Comparison of ENCODE assay signal across 19 cellular contexts in the genomic region with DNA sequence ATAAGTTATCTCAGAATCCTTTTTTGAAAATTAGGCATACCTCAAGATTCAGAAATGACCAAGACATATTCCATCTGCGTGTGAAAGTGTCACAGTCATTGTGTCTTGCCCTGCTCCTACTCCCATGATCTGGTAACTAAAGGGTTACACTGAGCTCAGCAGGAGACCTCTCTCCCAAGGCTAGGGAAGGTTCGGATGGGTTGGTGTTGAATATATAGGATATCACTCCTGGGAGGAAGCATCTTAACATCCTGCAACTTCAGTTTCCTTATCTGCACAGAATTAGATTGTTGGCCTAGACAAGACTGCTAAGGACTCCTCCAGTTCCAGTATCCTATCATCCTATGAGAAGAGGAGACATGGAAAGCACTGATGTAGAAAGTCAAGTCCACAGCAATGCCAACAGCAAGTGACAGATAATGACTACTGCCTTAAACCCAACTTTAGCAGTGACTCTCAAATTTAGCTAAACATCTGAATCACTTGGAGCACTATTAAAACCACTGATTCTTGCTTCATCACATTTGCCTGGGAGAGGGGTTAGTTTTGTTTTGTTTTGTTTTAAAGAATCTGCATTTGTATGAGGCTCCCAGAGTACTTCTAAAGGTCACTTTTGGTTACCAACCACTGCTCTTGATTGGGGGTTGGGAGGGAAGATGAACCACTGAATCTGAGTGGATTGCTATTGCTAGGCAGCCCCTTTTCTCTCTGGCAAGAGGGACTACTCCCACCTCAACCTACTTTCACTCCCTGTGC. TPM values are rescaled to one million over a fixed set of nuclear protein-coding genes. Genes with fewer than 3 reads are reported as not detected.
DNase-seq lines count a peak whose midpoint lies in the region; ATAC-seq, FAIRE-seq and TF ChIP-seq lines count a peak whose summit lies in the region.
"Had no signal": no experiment of that assay in that cellular context is flagged by ENCODE, and none has a peak within 500 bp of the region (broad histone marks: within the 10 kb centered on the region; RNA-seq: fewer than 3 reads in every experiment).

No MANE protein-coding gene starts in this region.

- peak; percentile 81 for FAIRE-seq in H1 (lab: Jason Lieb, UNC)
- FAIRE-seq: G401.6 had no signal

- H3K9ac ChIP-seq in H1 (replicated peaks in 1 of 4; ENCODE audit: extremely low read depth in 1 of 4, low read depth in 3 of 4, low read length in 3 of 4) = no peak overlapping the region
- H3K9ac ChIP-seq: KMS-11 had no signal

- no peak overlapping the region for H2AFZ ChIP-seq in H1 (ENCODE audit: low read length)

- no peak overlapping the region for H3K14ac ChIP-seq in H1 (ENCODE audit: insufficient read length)

- CTCF ChIA-PET in H1 (lab: Charles Lee; ENCODE audit: partially characterized antibody) = interaction anchor here (0.8 to 1.3 kb wide), 3 partner anchors 9 to 145 kb away, joined by 3 to 4 read pairs (median 3); no protein-coding TSS in a partner anchor

- TF ChIP-seq EP300 in H1 (IDR thresholded peaks at IDR 0.05; ENCODE audit: borderline replicate concordance in 1 of 2, low read depth in 2 of 2, low read length in 2 of 2) = no peak

- H3K79me2 ChIP-seq in H1 (ENCODE audit: control insufficient read depth in 1 of 2, insufficient read depth in 2 of 2, low read length in 2 of 2) = no peaks in the 10 kb centered on the region

- no peak overlapping the region for H2BK12ac ChIP-seq in H1 (ENCODE audit: low read depth, low read length)

- no peak for TF ChIP-seq RAD21 in H1 (IDR thresholded peaks at IDR 0.05 in 1 of 2, conservative IDR thresholded peaks at IDR 0.05 in 1 of 2; ENCODE audit: low read depth in 2 of 2, low read length in 2 of 2)

- TF ChIP-seq CTCF in left ventricle myocardium inferior (IDR thresholded peaks at IDR 0.05; ENCODE audit: borderline replicate concordance) (no peak), H1 (IDR thresholded peaks at IDR 0.05; ENCODE audit: control extremely low read depth in 1 of 3, insufficient read depth in 1 of 3, low read depth in 1 of 3, low read length in 3 of 3) (no peak)

- no peak overlapping the region for H3K23ac ChIP-seq in H1 (ENCODE audit: insufficient read length)

- H3K36me3 ChIP-seq in left ventricle myocardium inferior (peaks cover 55% of the 10 kb centered on the region), H1 (ENCODE audit: control insufficient read depth in 2 of 4, insufficient read depth in 4 of 4, low read length in 3 of 4) (no peaks in the 10 kb centered on the region)

- DNase-seq in left ventricle myocardium inferior (no peak), left ventricle myocardium superior (no peak), H1 (ENCODE audit: low read depth in 1 of 2, low spot score in 2 of 2) (no peak), kidney tubule cell (ENCODE audit: low spot score) (peak; percentile 35), DMS53 treated with DMSO at 0.1 percent for 48 hours (lab: John Stamatoyannopoulos, UW; ENCODE audit: unreplicated experiment) (no peak), Right ventricle myocardium inferior (ENCODE audit: missing footprints) (no peak)
- no peak for DNase-seq in stimulated activated CD4-positive, alpha-beta T cell treated with anti-CD3 and anti-CD28 coated beads, Interleukin-15, amount 100 ng/mL, for 24 hours
- DNase-seq: 8988T, DND-41, HCEC 1CT, MV-4-11, NCI-H187, NCI-H2227 treated with DMSO at 0.1 percent for 48 hours, NCI-H524, RPMI8226 had no signal

- no peak overlapping the region for H2BK15ac ChIP-seq in H1 (ENCODE audit: low read length)

- ATAC-seq in left ventricle myocardium superior (no peak), Right ventricle myocardium inferior (no peak), HG02970 (IDR thresholded peaks at IDR 0.05; ENCODE audit: low FRiP score, unreplicated experiment) (no peak)

- no peak overlapping the region for H3K4ac ChIP-seq in H1 (replicated peaks; ENCODE audit: insufficient read length, low read depth, low read length)

- H3K4me3 ChIP-seq in left ventricle myocardium inferior (peak overlapping the region; percentile 18), H1 (ENCODE audit: extremely low read depth in 1 of 4, insufficient read depth in 2 of 4, low read depth in 3 of 4, low read length in 4 of 4) (peak overlapping the region in 2 of 4 experiments; percentile 20 to 43; a peak in 4 of 8 replicates)

- H2BK120ac ChIP-seq in H1 (replicated peaks; ENCODE audit: low read depth, low read length) = peak overlapping the region; percentile 3

- no peak overlapping the region for H4K8ac ChIP-seq in H1 (ENCODE audit: extremely low read depth, insufficient read depth, low read length)

- no peaks in the 10 kb centered on the region for H3K23me2 ChIP-seq in H1 (ENCODE audit: low read depth, low read length)

- peaks cover 0 to 2% of the 10 kb centered on the region in 2 experiments for H4K20me1 ChIP-seq in H1 (replicated peaks in 1 of 2; ENCODE audit: control insufficient read depth in 1 of 2, insufficient read depth in 2 of 2, low read length in 2 of 2)

- H3K27me3 ChIP-seq in left ventricle myocardium inferior (ENCODE audit: low read depth) = no peaks in the 10 kb centered on the region
- H3K27me3 ChIP-seq in H1 (replicated peaks in 1 of 4; ENCODE audit: control insufficient read depth in 3 of 4, extremely low read depth in 1 of 4, insufficient read depth in 3 of 4, low read length in 3 of 4) = peaks cover 18 to 40% (median 30%) of the 10 kb centered on the region in 4 experiments

- H4K5ac ChIP-seq in H1 (ENCODE audit: insufficient read length, low read depth, low read length) = no peak overlapping the region

- H3K18ac ChIP-seq in H1 (ENCODE audit: extremely low read depth, low read length) = peak overlapping the region; percentile 22; the same call in 1 of the 2 replicates

- H4K91ac ChIP-seq in H1 (replicated peaks; ENCODE audit: insufficient read length, low read length) = no peak overlapping the region

- POLR2A ChIA-PET in H1 (lab: Charles Lee; ENCODE audit: partially characterized antibody) = no interaction called here

- H3K9me3 ChIP-seq in left ventricle myocardium inferior (replicated peaks) = no peaks in the 10 kb centered on the region
- no peaks in the 10 kb centered on the region for H3K9me3 ChIP-seq in H1 (ENCODE audit: insufficient read depth in 2 of 2, low read depth in 1 of 2, low read length in 1 of 2)

- peak overlapping the region; percentile 59 to 85 for H3K4me2 ChIP-seq in H1 (ENCODE audit: insufficient read depth in 1 of 2, low read depth in 2 of 2, low read length in 2 of 2)
- H3K4me2 ChIP-seq: KMS-11 had no signal

- peaks cover 72% of the 10 kb centered on the region for H3K4me1 ChIP-seq in left ventricle myocardium inferior
- H3K4me1 ChIP-seq in H1 (replicated peaks in 1 of 4; ENCODE audit: control insufficient read depth in 3 of 4, insufficient read depth in 4 of 4, low read length in 3 of 4) = peaks cover 12 to 28% (median 23%) of the 10 kb centered on the region in 4 experiments; a peak in 5 of 7 replicates

- WGBS in H1 (ENCODE audit: extremely low coverage in 1 of 2, insufficient coverage in 1 of 2, insufficient read length in 1 of 2, insufficient replicate concordance in 2 of 2, low coverage in 1 of 2, low lambda C conversion rate in 2 of 2, missing lambda C conversion rate in 1 of 2), 2 experiments = 24% methylated on average over 2 of the region's 2 CpGs; no CpG with 5 or more reads in 1 of the 2 experiments

- H3K27ac ChIP-seq in left ventricle myocardium inferior (replicated peaks) (no peak overlapping the region), H1 (ENCODE audit: low read depth, low read length) (no peak overlapping the region)
- H3K27ac ChIP-seq: KMS-11 had no signal

- no peaks in the 10 kb centered on the region for H3K79me1 ChIP-seq in H1 (ENCODE audit: low read depth, low read length)

- intact Hi-C loops in left ventricle myocardium inferior (cut with micrococcal nuclease) (no loop called here), left ventricle myocardium superior (cut with micrococcal nuclease) (no loop called here), Right ventricle myocardium inferior (cut with DNase I) (loop anchor here (10.0 kb wide), 1 partner anchor 123 kb away; no protein-coding TSS in a partner anchor)

- H2AK5ac ChIP-seq in H1 (ENCODE audit: low read depth, low read length) = no peak overlapping the region; the same call in 1 of the 2 replicates

- TF ChIP-seq POLR2A in H1 (IDR thresholded peaks at IDR 0.05; ENCODE audit: control extremely low read depth in 1 of 2, low read depth in 2 of 2, low read length in 2 of 2) = no peak

- no peak overlapping the region for H2BK5ac ChIP-seq in H1 (ENCODE audit: low read depth, low read length)

- no peak overlapping the region for H3K56ac ChIP-seq in H1 (replicated peaks; ENCODE audit: insufficient read length, low read depth, low read length)

- no peak overlapping the region for H2BK20ac ChIP-seq in H1 (ENCODE audit: low read length)

TF ChIP-seq in H1, 55 proteins besides CTCF, POLR2A, EP300 and RAD21:
- TF ChIP-seq CEBPB (IDR thresholded peaks at IDR 0.05; ENCODE audit: low read depth, low read length) (0 out of 2 replicates have a peak, but pooled peaks have one; percentile 57), CBX8 (IDR thresholded peaks at IDR 0.05; ENCODE audit: borderline replicate concordance, low read depth, low read length) (no peak), SP4 (IDR thresholded peaks at IDR 0.05; ENCODE audit: low read length) (no peak), RBBP5 (IDR thresholded peaks at IDR 0.05; ENCODE audit: borderline replicate concordance, low read depth, low read length) (no peak)
- TF ChIP-seq, protein P1, sequence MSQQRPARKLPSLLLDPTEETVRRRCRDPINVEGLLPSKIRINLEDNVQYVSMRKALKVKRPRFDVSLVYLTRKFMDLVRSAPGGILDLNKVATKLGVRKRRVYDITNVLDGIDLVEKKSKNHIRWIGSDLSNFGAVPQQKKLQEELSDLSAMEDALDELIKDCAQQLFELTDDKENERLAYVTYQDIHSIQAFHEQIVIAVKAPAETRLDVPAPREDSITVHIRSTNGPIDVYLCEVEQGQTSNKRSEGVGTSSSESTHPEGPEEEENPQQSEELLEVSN (IDR thresholded peaks at IDR 0.05) = no peak

RNA-seq across cellular contexts. Expression of a gene that starts 9.7 kb away (rescaled TPM):
- 14.7 TPM for total RNA-seq in left ventricle myocardium inferior
- 15.1 TPM for total RNA-seq in left ventricle myocardium superior
- 0.36 and 0.41 TPM in 2 replicates for total RNA-seq in H1 (2021; fragmentation: NEBNext Ultra II Directional; extraction: Animal tissue kit (Norgen Biotek cat#: 25700))
- 0.13 and 0.20 TPM in 2 replicates for polyA plus RNA-seq in H1 (2011; rRNA removed)
- 0.27 TPM for polyA plus RNA-seq in H1 (2011; cell fraction: cytosol; rRNA removed)
- 0.41 TPM for polyA plus RNA-seq in H1 (2011; cell fraction: nucleus; rRNA removed)
- polyA plus RNA-seq in H1 (2012, experiment 1 of 2) = 0.32 to 0.50 TPM (median 0.38 TPM) in 4 replicates
- 0.28 TPM for polyA plus RNA-seq in H1 (2012, experiment 2 of 2)
- 0.36 TPM for polyA plus RNA-seq in H1 (2013, experiment 1 of 2)
- 0.29 TPM for polyA plus RNA-seq in H1 (2013, experiment 2 of 2)
- polyA minus RNA-seq in H1 (2011; rRNA and poly(A)+ RNA removed) = 1.1 and 1.2 TPM in 2 replicates
- 1.0 TPM for polyA minus RNA-seq in H1 (2011; cell fraction: cytosol; rRNA and poly(A)+ RNA removed)
- 1.9 TPM for polyA minus RNA-seq in H1 (2011; cell fraction: nucleus; rRNA and poly(A)+ RNA removed)
- total RNA-seq in Right ventricle myocardium inferior = 19.9 TPM
- polyA plus RNA-seq: CD14-positive monocyte had no signal

Comparison
In these comparisons a context has a peak if more than half of its experiments do, and no peak if none do; other contexts are left out.
1. RNA of a gene that starts 9.7 kb away (total RNA-seq): 19.9 TPM in Right ventricle myocardium inferior (single experiment), 15.1 TPM in left ventricle myocardium superior (single experiment) and 14.7 TPM in left ventricle myocardium inferior (single experiment); 0.36 to 0.41 TPM in H1; every median in the first group is over 10 times any median in the second.